8 cellular contexts compared by ENCODE assay signal in the genomic region with DNA sequence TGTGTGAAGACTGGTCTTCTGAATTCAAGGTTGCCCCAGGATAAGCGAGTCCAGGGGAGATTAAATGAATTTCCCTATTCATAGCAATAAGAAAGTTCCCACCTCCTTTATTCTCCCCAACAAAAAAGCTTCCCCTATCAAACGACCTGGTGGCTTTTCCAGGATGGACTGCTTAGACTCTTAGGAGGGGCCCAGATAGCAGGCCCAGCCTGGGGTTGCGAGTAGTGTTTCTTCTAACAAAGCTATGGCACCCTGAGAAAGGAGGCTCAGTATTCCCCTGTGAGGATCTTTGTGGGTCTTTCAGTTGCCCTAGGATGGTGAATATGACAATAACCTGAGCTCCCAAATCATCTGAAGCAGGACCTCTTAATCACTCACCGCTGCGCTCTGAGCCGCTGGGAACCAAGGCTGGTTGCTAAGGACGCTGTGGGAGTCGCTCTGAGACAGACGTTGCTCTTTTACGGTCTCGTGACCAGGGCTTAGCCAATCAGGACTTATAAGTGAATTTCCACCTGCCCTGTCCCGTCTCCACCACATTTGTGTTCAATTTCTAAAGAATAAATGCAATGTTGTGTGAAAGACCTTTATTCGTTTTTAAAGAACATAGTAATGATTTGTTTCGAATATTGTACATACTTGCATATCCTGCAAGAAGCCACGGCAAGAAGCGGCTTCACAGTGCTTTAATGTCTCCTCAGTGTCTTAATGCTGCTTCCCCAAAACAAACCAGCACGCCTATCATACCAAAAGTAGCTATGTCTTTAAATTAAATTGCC. TPM values are rescaled to one million over a fixed set of nuclear protein-coding genes. Genes with fewer than 3 reads are reported as not detected.
DNase-seq lines count a peak whose midpoint lies in the region; ATAC-seq and TF ChIP-seq lines count a peak whose summit lies in the region.

A gene (minus strand): TSS at position 423 of the 776 bp plus-strand sequence. CDS start 59,319 bp downstream, outside the sequence.

- WGBS in adrenal gland, 4 donors, result 34 to 63% (median 38%) methylated on average over 17 of the region's 17 CpGs
- WGBS in heart left ventricle, 4 donors, result 24 to 40% (median 33%) methylated on average over 17 of the region's 17 CpGs
- no CpG with 5 or more reads among the region's 17 CpGs for WGBS in trophoblast cell (ENCODE audit: extremely low coverage, insufficient coverage, insufficient read length)
- WGBS in thymus, result 32% methylated on average over 17 of the region's 17 CpGs

- POLR2A ChIA-PET in CD4-positive, alpha-beta memory T cell (lab: Charles Lee; ENCODE audit: partially characterized antibody), result interaction anchor here (1.0 to 2.4 kb wide), 3 partner anchors 12 to 1434 kb away, joined by 3 to 9 read pairs (median 4); a partner anchor contains a TSS

- peak within 1 kb of the TSS; percentile 100 for H2AFZ ChIP-seq in Karpas-422 (ENCODE audit: low read length)
- no peak within 1 kb of the TSS for H2AFZ ChIP-seq in trophoblast cell (ENCODE audit: insufficient read depth, low read length, poor library complexity)

- peak; percentile 64 to 88 (median 73) for DNase-seq in CD4-positive, alpha-beta memory T cell
- peak; percentile 82 for DNase-seq in Karpas-422
- DNase-seq in SW 1271 (lab: John Stamatoyannopoulos, UW), result peak; percentile 14 to 82
- peak; percentile 78 to 94 (median 85) for DNase-seq in adrenal gland
- peak; percentile 62 to 77 (median 72) for DNase-seq in heart left ventricle
- DNase-seq in trophoblast cell, result peak; percentile 77 to 90

- peak within 1 kb of the TSS; percentile 61 to 75 for H3K4me3 ChIP-seq in CD4-positive, alpha-beta memory T cell (ENCODE audit: low read length in 2 of 2)
- H3K4me3 ChIP-seq in Karpas-422 (ENCODE audit: low read length) (peak within 1 kb of the TSS; percentile 66), adrenal gland (peak within 1 kb of the TSS in 2 of 4 donors; percentile 21 to 49), heart left ventricle (peak within 1 kb of the TSS; percentile 11 to 61 (median 48)), trophoblast cell (ENCODE audit: low read depth, low read length) (no peak within 1 kb of the TSS), thymus (ENCODE audit: low read length) (peak within 1 kb of the TSS; percentile 62)

- H3K9ac ChIP-seq in Karpas-422 (ENCODE audit: low read length), result peak within 1 kb of the TSS; percentile 43
- peak within 1 kb of the TSS; percentile 53 for H3K9ac ChIP-seq in trophoblast cell (ENCODE audit: low read length)

- no peaks in the 10 kb centered on the region for H3K9me3 ChIP-seq in CD4-positive, alpha-beta memory T cell (ENCODE audit: control insufficient read depth in 1 of 2, low read length in 2 of 2)
- H3K9me3 ChIP-seq in Karpas-422 (ENCODE audit: low read length) (no peaks in the 10 kb centered on the region), adrenal gland (replicated peaks in 1 of 3) (no peaks in the 10 kb centered on the region), heart left ventricle (no peaks in the 10 kb centered on the region), trophoblast cell (ENCODE audit: insufficient read depth, low read depth, low read length) (peaks cover 3% of the 10 kb centered on the region), thymus (ENCODE audit: control insufficient read depth) (no peaks in the 10 kb centered on the region)

- no peaks in the 10 kb centered on the region for H3K36me3 Mint-ChIP-seq in CD4-positive, alpha-beta memory T cell

- CTCF ChIA-PET in CD4-positive, alpha-beta memory T cell (lab: Charles Lee; ENCODE audit: partially characterized antibody), result interaction anchor here (1.0 to 1.1 kb wide), 2 partner anchors 12 to 14 kb away, joined by 3 to 8 read pairs; a partner anchor contains a TSS

- H3K79me2 ChIP-seq in Karpas-422 (ENCODE audit: low read length) (no peaks in the 10 kb centered on the region), trophoblast cell (ENCODE audit: control insufficient read depth, insufficient read depth, low read length, poor library complexity) (no peaks in the 10 kb centered on the region)

- H3K4me3 Mint-ChIP-seq in CD4-positive, alpha-beta memory T cell, result peak within 1 kb of the TSS; percentile 79 to 94 (median 86)

- peak within 1 kb of the TSS; percentile 90 for H3K4me2 ChIP-seq in Karpas-422 (ENCODE audit: low read depth, low read length, poor library complexity, severe bottlenecking)
- H3K4me2 ChIP-seq in trophoblast cell (ENCODE audit: low read length), result peak within 1 kb of the TSS; percentile 92

- H2BK12ac ChIP-seq in trophoblast cell (ENCODE audit: low read length), result no peak within 1 kb of the TSS

- H4K8ac ChIP-seq in trophoblast cell (ENCODE audit: low read depth, low read length), result no peak within 1 kb of the TSS

- H3K4ac ChIP-seq in trophoblast cell (ENCODE audit: low read depth, low read length), result no peak within 1 kb of the TSS

- no peak within 1 kb of the TSS for H3K18ac ChIP-seq in trophoblast cell (ENCODE audit: low read length)

- no peak within 1 kb of the TSS for H3K23ac ChIP-seq in trophoblast cell (ENCODE audit: low read length)

- H3K14ac ChIP-seq in trophoblast cell (ENCODE audit: low read length), result no peak within 1 kb of the TSS

- H3K79me1 ChIP-seq in trophoblast cell (ENCODE audit: low read length), result no peaks in the 10 kb centered on the region

- H3K27ac ChIP-seq in CD4-positive, alpha-beta memory T cell (ENCODE audit: low read depth, low read length), result no peak within 1 kb of the TSS
- H3K27ac ChIP-seq in Karpas-422 (ENCODE audit: low read length), result no peak within 1 kb of the TSS
- peak within 1 kb of the TSS in 1 of 5 donors; percentile 35 for H3K27ac ChIP-seq in adrenal gland
- H3K27ac ChIP-seq in heart left ventricle, result peak within 1 kb of the TSS in 3 of 12 donors; percentile 2 to 52 (median 12)
- H3K27ac ChIP-seq in trophoblast cell (ENCODE audit: low read depth, low read length), result no peak within 1 kb of the TSS
- no peak within 1 kb of the TSS for H3K27ac ChIP-seq in thymus (ENCODE audit: low read depth)

- no peak within 1 kb of the TSS for H4K12ac ChIP-seq in trophoblast cell (ENCODE audit: low read depth, low read length)

- H3K27ac Mint-ChIP-seq in CD4-positive, alpha-beta memory T cell, result peak within 1 kb of the TSS; percentile 27 to 90 (median 44)

- ATAC-seq in GM21526 (IDR thresholded peaks at IDR 0.05; ENCODE audit: low FRiP score, unreplicated experiment) (peak; percentile 100), heart left ventricle (peak; percentile 95 to 99 (median 98))

- intact Hi-C loops in CD4-positive, alpha-beta memory T cell (cut with micrococcal nuclease), result loop anchor here (1.0 kb wide), 1 partner anchor 12 kb away; no protein-coding TSS in a partner anchor
- intact Hi-C loops in adrenal gland (cut with DNase I), result no loop called here
- intact Hi-C loops in heart left ventricle (cut with DNase I), result loop anchor here in 1 of 10 donors (1.0 kb wide), 1 partner anchor 12 kb away; no protein-coding TSS in a partner anchor

- H2BK120ac ChIP-seq in trophoblast cell (ENCODE audit: insufficient read depth, low read length, poor library complexity), result no peak within 1 kb of the TSS

- H2BK5ac ChIP-seq in trophoblast cell (ENCODE audit: low read depth, low read length, poor library complexity), result no peak within 1 kb of the TSS

- no peak within 1 kb of the TSS for H2AK5ac ChIP-seq in trophoblast cell (ENCODE audit: low read length)

- TF ChIP-seq POLR2A in adrenal gland (IDR thresholded peaks at IDR 0.05) (no peak), heart left ventricle (IDR thresholded peaks at IDR 0.05) (no peak)

- H3K9me2 ChIP-seq in Karpas-422 (replicated peaks; ENCODE audit: insufficient read depth, low read length), result no peaks in the 10 kb centered on the region

- no peak for TF ChIP-seq CTCF in adrenal gland (IDR thresholded peaks at IDR 0.05)
- TF ChIP-seq CTCF in heart left ventricle (IDR thresholded peaks at IDR 0.05), result no peak

- H3K27me3 Mint-ChIP-seq in CD4-positive, alpha-beta memory T cell, result peaks cover 0 to 5% of the 10 kb centered on the region in 2 donors

- no peaks in the 10 kb centered on the region for H3K27me3 ChIP-seq in CD4-positive, alpha-beta memory T cell (ENCODE audit: insufficient read depth, low read length)
- H3K27me3 ChIP-seq in Karpas-422 (ENCODE audit: low read length) (no peaks in the 10 kb centered on the region), adrenal gland (no peaks in the 10 kb centered on the region), heart left ventricle (no peaks in the 10 kb centered on the region), trophoblast cell (ENCODE audit: insufficient read depth, low read length) (no peaks in the 10 kb centered on the region), thymus (ENCODE audit: control insufficient read depth, insufficient read depth) (no peaks in the 10 kb centered on the region)

- H3K4me1 Mint-ChIP-seq in CD4-positive, alpha-beta memory T cell, result peaks cover 0 to 9% (median 3%) of the 10 kb centered on the region in 4 donors

- no peaks in the 10 kb centered on the region for H4K20me1 ChIP-seq in Karpas-422 (ENCODE audit: insufficient read depth, low read depth, low read length)

- H4K91ac ChIP-seq in trophoblast cell (ENCODE audit: low read depth, low read length), result no peak within 1 kb of the TSS

- H3K4me1 ChIP-seq in CD4-positive, alpha-beta memory T cell (ENCODE audit: insufficient read depth, low read length), result no peaks in the 10 kb centered on the region
- H3K4me1 ChIP-seq in Karpas-422 (ENCODE audit: low read length), result peaks cover 9% of the 10 kb centered on the region
- H3K4me1 ChIP-seq in adrenal gland (replicated peaks in 1 of 2), result no peaks in the 10 kb centered on the region
- H3K4me1 ChIP-seq in heart left ventricle, result no peaks in the 10 kb centered on the region
- H3K4me1 ChIP-seq in trophoblast cell (ENCODE audit: control insufficient read depth in 1 of 2, insufficient read depth in 2 of 2, low read length in 2 of 2), result no peaks in the 10 kb centered on the region
- H3K4me1 ChIP-seq in thymus (ENCODE audit: control insufficient read depth, insufficient read depth, low read length), result no peaks in the 10 kb centered on the region

- no peaks in the 10 kb centered on the region for H3K9me3 Mint-ChIP-seq in CD4-positive, alpha-beta memory T cell

- H3K36me3 ChIP-seq in CD4-positive, alpha-beta memory T cell (ENCODE audit: insufficient read depth, low read length), result no peaks in the 10 kb centered on the region
- H3K36me3 ChIP-seq in Karpas-422 (ENCODE audit: insufficient read depth, low read length) (no peaks in the 10 kb centered on the region), adrenal gland (replicated peaks in 1 of 2) (no peaks in the 10 kb centered on the region), heart left ventricle (no peaks in the 10 kb centered on the region), trophoblast cell (ENCODE audit: control insufficient read depth in 1 of 2, insufficient read depth in 2 of 2, low read length in 2 of 2) (no peaks in the 10 kb centered on the region), thymus (ENCODE audit: control insufficient read depth, insufficient read depth) (no peaks in the 10 kb centered on the region)

RNA-seq across cellular contexts. Expression of the gene that starts here (rescaled TPM):
- 1 to 10 TPM; 1.7 to 2.2 TPM for total RNA-seq in CD4-positive, alpha-beta memory T cell
- under 1 TPM in 1 of 2 donors, not detected in 1; 0.40 TPM for polyA plus RNA-seq in CD4-positive, alpha-beta memory T cell
- 4.2 and 4.3 TPM in 2 replicates for total RNA-seq in Karpas-422 (2014; rRNA removed; shearing (Covaris generic); ENCODE audit: low replicate concordance)
- total RNA-seq in adrenal gland, result 10 to 100 TPM in 1 of 8 donors, 1 to 10 TPM in 6, under 1 TPM in 1; 0.96 to 16.6 (median 5.3) TPM
- polyA plus RNA-seq in adrenal gland, result 1 to 10 TPM; 1.7 to 4.5 (median 3.2) TPM
- 1 to 10 TPM in 8 of 9 donors, not detected in 1; 1.9 to 5.6 (median 3.1) TPM for total RNA-seq in heart left ventricle
- 1 to 10 TPM in 1 of 2 donors, under 1 TPM in 1; 0.30 to 1.0 TPM for polyA plus RNA-seq in heart left ventricle
- polyA plus RNA-seq in trophoblast cell (2013), result 0.65 and 0.93 TPM in 2 replicates
- polyA plus RNA-seq in thymus, result 2.3 TPM
